ENCODE assay signal across 20 cellular contexts in genomic region chr7:47471358-47471703, GRCh38.
DNase-seq lines count a peak whose midpoint lies in the region; ATAC-seq and TF ChIP-seq lines count a peak whose summit lies in the region.
"Had no signal": no experiment of that assay in that cellular context is flagged by ENCODE, and none has a peak within 500 bp of the region (broad histone marks: within the 10 kb centered on the region; RNA-seq: fewer than 3 reads in every experiment).

No MANE protein-coding gene starts in this region.

- H3K79me2 ChIP-seq in PC-3 (ENCODE audit: low read length) = peaks cover 60% of the 10 kb centered on the region

- H3K27me3 ChIP-seq in neuronal stem cell (ENCODE audit: control insufficient read depth in 3 of 3, insufficient read depth in 3 of 3, low read depth in 1 of 3, low read length in 3 of 3) (no peaks in the 10 kb centered on the region), PC-3 (ENCODE audit: low read length) (no peaks in the 10 kb centered on the region)

- TF ChIP-seq CTCF in PC-3 (conservative IDR thresholded peaks at IDR 0.05; ENCODE audit: low read depth, low read length) = no peak

- peaks cover 2 to 8% of the 10 kb centered on the region in 2 donors for H3K9me3 ChIP-seq in neuronal stem cell (replicated peaks in 1 of 2; ENCODE audit: control insufficient read depth in 2 of 2, insufficient read depth in 1 of 2, low read depth in 1 of 2, low read length in 2 of 2)
- H3K9me3 ChIP-seq in PC-3 (ENCODE audit: low read length) = no peaks in the 10 kb centered on the region
- H3K9me3 ChIP-seq: neutrophil, thoracic aorta had no signal

- ATAC-seq in PC-3 = no peak
- no peak for ATAC-seq in stimulated activated memory B cell treated with anti-CD40 and anti-IgM and Interleukin-4, amounts not matched to agents 10 μg/mL and 1 μg/mL and 100 μg/mL, for 72 hours
- ATAC-seq: activated CD4-positive, CD25-positive, alpha-beta regulatory T cell treated with anti-CD3 and anti-CD28 coated beads, Interleukin-2, amount 50 U/mL, for 24 hours; GM12878 had no signal

- no peak overlapping the region for H3K27ac ChIP-seq in neuronal stem cell (replicated peaks; ENCODE audit: low read length)
- H3K27ac ChIP-seq in PC-3 (ENCODE audit: low read length) = no peak overlapping the region
- no peak overlapping the region for H3K27ac ChIP-seq in substantia nigra (ENCODE audit: low read depth, low read length, poor library complexity, severe bottlenecking)
- H3K27ac ChIP-seq: neutrophil, SK-N-MC, thoracic aorta had no signal

- DNase-seq in DMS53 (lab: John Stamatoyannopoulos, UW) (peak; percentile 61), DMS53 treated with DMSO at 0.1 percent for 48 hours (lab: John Stamatoyannopoulos, UW; ENCODE audit: unreplicated experiment) (no peak), neuronal stem cell (ENCODE audit: low spot score) (no peak), PC-3 (no peak), substantia nigra (lab: John Stamatoyannopoulos, UW) (no peak), HUDEP-2 (lab: John Stamatoyannopoulos, UW; ENCODE audit: unreplicated experiment in 76 of 76) (no peak)
- DNase-seq: 8988T, cortex of kidney, DMS 273 treated with DMSO at 0.1 percent for 48 hours, NCI-H1436, retina had no signal

- peak overlapping the region; percentile 79 for H4K91ac ChIP-seq in neuronal stem cell (ENCODE audit: low read depth, low read length, poor library complexity)

- H3K18ac ChIP-seq in neuronal stem cell (ENCODE audit: low read length) = peak overlapping the region; percentile 49

- H3K9ac ChIP-seq in neuronal stem cell (ENCODE audit: low read depth, low read length, poor library complexity) (no peak overlapping the region), PC-3 (ENCODE audit: low read length) (no peak overlapping the region)

- no TSS peak for BruUV-seq in PC-3 (replicated peaks; lab: Mats Ljungman, UMichigan)

- peak overlapping the region; percentile 33 for H2BK5ac ChIP-seq in neuronal stem cell (ENCODE audit: low read length)

- peak overlapping the region; percentile 16 for H3K27ac Mint-ChIP-seq in dendritic cell treated with granulocyte-macrophage colony-stimulating factor and Interleukin-4, amounts not matched to agents 40 ng/mL and 50 ng/mL, for 4 days
- no peak overlapping the region for H3K27ac Mint-ChIP-seq in stimulated activated memory B cell treated with anti-CD40 and anti-IgM and Interleukin-4, amounts not matched to agents 10 μg/mL and 1 μg/mL and 100 μg/mL, for 72 hours
- H3K27ac Mint-ChIP-seq: activated naive CD8-positive, alpha-beta T cell; T-helper 2 cell treated with Interferon-gamma antibody and Interleukin-4, amounts not matched to agents 5 μg/mL and 100 μg/mL, for 36 hours had no signal

- no peak overlapping the region for H3K23ac ChIP-seq in neuronal stem cell (ENCODE audit: low read depth, low read length, poor library complexity)

- H2AFZ ChIP-seq in neuronal stem cell (ENCODE audit: low read length) (no peak overlapping the region), PC-3 (ENCODE audit: low read length) (no peak overlapping the region)

- H3K14ac ChIP-seq in neuronal stem cell (ENCODE audit: low read length) = peak overlapping the region; percentile 56

- no peaks in the 10 kb centered on the region for H3K27me3 Mint-ChIP-seq in dendritic cell treated with granulocyte-macrophage colony-stimulating factor and Interleukin-4, amounts not matched to agents 40 ng/mL and 50 ng/mL, for 4 days
- H3K27me3 Mint-ChIP-seq in stimulated activated memory B cell treated with anti-CD40 and anti-IgM and Interleukin-4, amounts not matched to agents 10 μg/mL and 1 μg/mL and 100 μg/mL, for 72 hours = no peaks in the 10 kb centered on the region
- H3K27me3 Mint-ChIP-seq: activated naive CD8-positive, alpha-beta T cell had no signal

- peaks cover 9% of the 10 kb centered on the region; the same call in 1 of the 2 replicates for H4K20me1 ChIP-seq in PC-3 (ENCODE audit: low read length)

- POLR2A ChIA-PET in PC-3 (lab: Charles Lee; ENCODE audit: unreplicated experiment) = no interaction called here

- peaks cover 0 to 6% of the 10 kb centered on the region in 2 donors for H3K36me3 ChIP-seq in neuronal stem cell (replicated peaks in 1 of 2; ENCODE audit: control insufficient read depth in 2 of 2, insufficient read depth in 2 of 2, low read length in 2 of 2)
- H3K36me3 ChIP-seq in PC-3 (ENCODE audit: low read depth, low read length) = peaks cover 3% of the 10 kb centered on the region; the same call in 1 of the 2 replicates
- H3K36me3 ChIP-seq: neutrophil, thoracic aorta had no signal

- CTCF ChIA-PET in PC-3 (lab: Charles Lee) = no interaction called here

- H3K79me1 ChIP-seq in neuronal stem cell (ENCODE audit: low read depth, low read length) = peaks cover 25% of the 10 kb centered on the region

- H3K4ac ChIP-seq in neuronal stem cell (ENCODE audit: low read length) = no peak overlapping the region

- intact Hi-C loops in dendritic cell treated with granulocyte-macrophage colony-stimulating factor and Interleukin-4, amounts not matched to agents 40 ng/mL and 50 ng/mL, for 4 days (cut with micrococcal nuclease) = no loop called here
- intact Hi-C loops in PC-3 (cut with micrococcal nuclease) = no loop called here

- H2BK15ac ChIP-seq in neuronal stem cell (ENCODE audit: low read length) = peak overlapping the region; percentile 77

- no peaks in the 10 kb centered on the region for H3K9me2 ChIP-seq in PC-3 (replicated peaks; ENCODE audit: low read length)

- H3K4me1 ChIP-seq in neuronal stem cell (ENCODE audit: control insufficient read depth in 2 of 2, insufficient read depth in 1 of 2, low read depth in 1 of 2, low read length in 2 of 2) (peaks cover 4 to 35% of the 10 kb centered on the region in 2 donors), PC-3 (ENCODE audit: insufficient read depth, low read length) (peaks cover 22% of the 10 kb centered on the region)

- H2BK12ac ChIP-seq in neuronal stem cell (ENCODE audit: low read length) = no peak overlapping the region

- no peaks in the 10 kb centered on the region for H3F3A ChIP-seq in PC-3 (ENCODE audit: low read length, unreplicated experiment)

- no peak overlapping the region for H3K4me2 ChIP-seq in neuronal stem cell (ENCODE audit: insufficient read depth, low read length, poor library complexity, severe bottlenecking)
- H3K4me2 ChIP-seq in PC-3 (ENCODE audit: low read length) = no peak overlapping the region

- no peak overlapping the region for H3K4me3 Mint-ChIP-seq in dendritic cell treated with granulocyte-macrophage colony-stimulating factor and Interleukin-4, amounts not matched to agents 40 ng/mL and 50 ng/mL, for 4 days
- no peak overlapping the region for H3K4me3 Mint-ChIP-seq in stimulated activated memory B cell treated with anti-CD40 and anti-IgM and Interleukin-4, amounts not matched to agents 10 μg/mL and 1 μg/mL and 100 μg/mL, for 72 hours
- H3K4me3 Mint-ChIP-seq: activated naive CD8-positive, alpha-beta T cell; T-helper 2 cell treated with Interferon-gamma antibody and Interleukin-4, amounts not matched to agents 5 μg/mL and 100 μg/mL, for 36 hours had no signal

- H3K9me3 Mint-ChIP-seq in dendritic cell treated with granulocyte-macrophage colony-stimulating factor and Interleukin-4, amounts not matched to agents 40 ng/mL and 50 ng/mL, for 4 days = no peaks in the 10 kb centered on the region
- no peaks in the 10 kb centered on the region for H3K9me3 Mint-ChIP-seq in stimulated activated memory B cell treated with anti-CD40 and anti-IgM and Interleukin-4, amounts not matched to agents 10 μg/mL and 1 μg/mL and 100 μg/mL, for 72 hours
- H3K9me3 Mint-ChIP-seq: T-helper 2 cell treated with Interferon-gamma antibody and Interleukin-4, amounts not matched to agents 5 μg/mL and 100 μg/mL, for 36 hours had no signal

- no CpG with 5 or more reads among the region's 9 CpGs for WGBS in neuronal stem cell (ENCODE audit: extremely low coverage in 2 of 2, insufficient read length in 2 of 2, insufficient replicate concordance in 1 of 2), 2 donors

- H4K8ac ChIP-seq in neuronal stem cell (ENCODE audit: low read depth, low read length) = no peak overlapping the region

- peaks cover 24% of the 10 kb centered on the region for H3K4me1 Mint-ChIP-seq in dendritic cell treated with granulocyte-macrophage colony-stimulating factor and Interleukin-4, amounts not matched to agents 40 ng/mL and 50 ng/mL, for 4 days (ENCODE audit: low read depth)
- H3K4me1 Mint-ChIP-seq in stimulated activated memory B cell treated with anti-CD40 and anti-IgM and Interleukin-4, amounts not matched to agents 10 μg/mL and 1 μg/mL and 100 μg/mL, for 72 hours = peaks cover 6% of the 10 kb centered on the region

- no peak overlapping the region for H2BK120ac ChIP-seq in neuronal stem cell (ENCODE audit: low read depth, low read length)

- no peak overlapping the region for H3K4me3 ChIP-seq in neuronal stem cell (ENCODE audit: low read length in 2 of 2)
- H3K4me3 ChIP-seq in PC-3 (ENCODE audit: low read length) = no peak overlapping the region
- H3K4me3 ChIP-seq: GM12878, SK-N-MC, thoracic aorta had no signal

- H3K36me3 Mint-ChIP-seq in dendritic cell treated with granulocyte-macrophage colony-stimulating factor and Interleukin-4, amounts not matched to agents 40 ng/mL and 50 ng/mL, for 4 days (ENCODE audit: low read depth) = peaks cover 16% of the 10 kb centered on the region
- peaks cover 19% of the 10 kb centered on the region for H3K36me3 Mint-ChIP-seq in stimulated activated memory B cell treated with anti-CD40 and anti-IgM and Interleukin-4, amounts not matched to agents 10 μg/mL and 1 μg/mL and 100 μg/mL, for 72 hours
- H3K36me3 Mint-ChIP-seq: activated naive CD8-positive, alpha-beta T cell had no signal

- peak overlapping the region; percentile 67 for H2AK5ac ChIP-seq in neuronal stem cell (ENCODE audit: low read depth, low read length)
